Comparison of ENCODE assay signal across 22 cellular contexts in genomic region chr7:157547102-157547501, GRCh38.
"Had no signal": no experiment of that assay in that cellular context is flagged by ENCODE, and none has a peak within 500 bp of the region (broad histone marks: within the 10 kb centered on the region; RNA-seq: fewer than 3 reads in every experiment).

No MANE protein-coding gene starts in this region.

- H3K9me3 Mint-ChIP-seq: dendritic cell treated with granulocyte-macrophage colony-stimulating factor and Interleukin-4, amounts not matched to agents 40 ng/mL and 50 ng/mL, for 4 days; nephron progenitor cell; type B pancreatic cell had no signal

- H3K4me3 Mint-ChIP-seq: activated CD8-positive, alpha-beta T cell treated with anti-CD3 and anti-CD28 coated beads, Interleukin-2, amount 10 ng/mL, durations not matched to agents 7 days and 5 days; activated T-cell treated with anti-CD3 and anti-CD28 coated beads, Interleukin-2, amount 50 U/mL, for 4 hours; dendritic cell treated with granulocyte-macrophage colony-stimulating factor and Interleukin-4, amounts not matched to agents 40 ng/mL and 50 ng/mL, for 4 days; nephron progenitor cell; stimulated activated naive B cell treated with anti-CD40 and anti-IgM and Interleukin-4, amounts not matched to agents 10 μg/mL and 1 μg/mL and 100 μg/mL, for 72 hours; type B pancreatic cell had no signal

- DNase-seq: activated CD4-positive, alpha-beta T cell treated with anti-CD3 and anti-CD28 coated beads for 1 hour; activated CD4-positive, alpha-beta T cell treated with anti-CD3 and anti-CD28 coated beads, Interleukin-2, amount 50 U/mL, for 1 hour; activated CD8-positive, alpha-beta T cell treated with anti-CD3 and anti-CD28 coated beads, Interleukin-2, amount 10 ng/mL, durations not matched to agents 7 days and 5 days; activated T-cell treated with anti-CD3 and anti-CD28 coated beads, Interleukin-2, amount 50 U/mL, for 4 hours; cerebellar nuclear complex; effector CD4-positive, alpha-beta T cell; foreskin keratinocyte; nephron progenitor cell; stimulated activated CD4-positive, alpha-beta T cell treated with anti-CD3 and anti-CD28 coated beads, Interleukin-2, amount 100 ng/mL, for 48 hours; stimulated activated CD8-positive, alpha-beta memory T cell treated with anti-CD3 and anti-CD28 coated beads, Interleukin-4, amount 100 ng/mL, for 48 hours; stimulated activated naive B cell treated with anti-CD40 and anti-IgM and Interleukin-4, amounts not matched to agents 10 μg/mL and 1 μg/mL and 100 μg/mL, for 72 hours; testis had no signal

- H3K27me3 Mint-ChIP-seq: dendritic cell treated with granulocyte-macrophage colony-stimulating factor and Interleukin-4, amounts not matched to agents 40 ng/mL and 50 ng/mL, for 4 days; type B pancreatic cell had no signal

- H3K27ac Mint-ChIP-seq: activated CD8-positive, alpha-beta T cell treated with anti-CD3 and anti-CD28 coated beads, Interleukin-2, amount 10 ng/mL, durations not matched to agents 7 days and 5 days; activated T-helper 2 cell treated with anti-CD3 and anti-CD28 coated beads, Interferon-gamma antibody, Interleukin-2, Interleukin-4, amounts not matched to agents 10 μg/mL and 5 μg/mL and 100 μg/mL, durations not matched to agents 14 hours and 24 hours and 36 hours; dendritic cell treated with granulocyte-macrophage colony-stimulating factor and Interleukin-4, amounts not matched to agents 40 ng/mL and 50 ng/mL, for 4 days; nephron progenitor cell; stimulated activated naive B cell treated with anti-CD40 and anti-IgM and Interleukin-4, amounts not matched to agents 10 μg/mL and 1 μg/mL and 100 μg/mL, for 72 hours; type B pancreatic cell had no signal

- ATAC-seq: activated CD8-positive, alpha-beta T cell treated with anti-CD3 and anti-CD28 coated beads, Interleukin-2, amount 10 ng/mL, durations not matched to agents 7 days and 5 days; activated naive CD4-positive, alpha-beta T cell treated with anti-CD3 and anti-CD28 coated beads, Interleukin-2, amount 50 U/mL, for 72 hours; activated T-cell treated with anti-CD3 and anti-CD28 coated beads, Interleukin-2, amount 50 U/mL, for 4 hours; foreskin keratinocyte; left lobe of liver; right lobe of liver; SK-N-SH treated with all-trans-retinoic acid at 6 μM for 48 hours; stimulated activated naive B cell treated with anti-CD40 and anti-IgM and Interleukin-4, amounts not matched to agents 10 μg/mL and 1 μg/mL and 100 μg/mL, for 72 hours had no signal

- H3K27me3 ChIP-seq: breast epithelium, foreskin keratinocyte, right lobe of liver, testis had no signal

- H3K27ac ChIP-seq: breast epithelium, foreskin keratinocyte, parathyroid adenoma, right lobe of liver, testis had no signal

- H3K36me3 ChIP-seq: breast epithelium, right lobe of liver had no signal

- H3K4me1 ChIP-seq: breast epithelium, foreskin keratinocyte, parathyroid adenoma, right lobe of liver, testis had no signal

- H3K9me3 ChIP-seq: breast epithelium, right lobe of liver, testis had no signal

- H3K4me3 ChIP-seq: breast epithelium, right lobe of liver, smooth muscle cell, testis had no signal

- H3K36me3 Mint-ChIP-seq: activated naive CD4-positive, alpha-beta T cell treated with anti-CD3 and anti-CD28 coated beads, Interleukin-2, amount 50 U/mL, for 72 hours had no signal
